34 cellular contexts compared by ENCODE assay signal in the genomic region with DNA sequence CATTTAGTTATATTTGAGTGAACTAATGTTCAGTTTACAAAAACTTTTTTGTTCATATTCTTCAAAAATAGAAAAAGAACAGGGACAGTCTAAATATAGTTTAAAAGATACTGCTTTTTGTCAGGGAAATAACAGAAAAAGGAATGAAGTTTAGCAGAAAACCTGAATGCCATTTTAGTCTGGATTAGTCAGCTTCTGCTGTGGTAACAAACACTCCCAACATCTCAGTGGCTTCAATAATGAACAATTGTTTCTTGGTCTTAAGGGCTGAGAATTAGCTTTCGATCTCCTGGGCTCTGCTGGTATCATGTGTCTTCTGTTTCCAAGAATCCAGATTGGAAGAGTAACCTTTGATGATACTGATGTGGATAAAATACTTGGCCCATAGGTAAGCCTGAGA.
"Had no signal": no experiment of that assay in that cellular context is flagged by ENCODE, and none has a peak within 500 bp of the region (broad histone marks: within the 10 kb centered on the region; RNA-seq: fewer than 3 reads in every experiment).

No MANE protein-coding gene starts in this region.

- H3K27ac ChIP-seq: adrenal gland, ascending aorta, body of pancreas, brain microvascular endothelial cell, breast epithelium, cardiac muscle cell had no signal

- DNase-seq: activated effector memory CD4-positive, alpha-beta T cell treated with anti-CD3 and anti-CD28 coated beads, Interleukin-2, amount 50 U/mL, for 16 hours; activated effector memory CD4-positive, alpha-beta T cell treated with Interleukin-2 at 50 U/mL for 16 hours; activated gamma-delta T cell; activated gamma-delta T cell treated with Interleukin-2 at 50 U/mL for 16 hours; activated naive CD4-positive, alpha-beta T cell; activated naive CD4-positive, alpha-beta T cell treated with anti-CD3 and anti-CD28 coated beads for 36 hours; activated naive CD4-positive, alpha-beta T cell treated with anti-CD3 and anti-CD28 coated beads, Interleukin-2, amount 10 ng/mL, durations not matched to agents 7 days and 5 days; activated naive CD4-positive, alpha-beta T cell treated with anti-CD3 and anti-CD28 coated beads, Interleukin-2, amount 50 U/mL, for 16 hours; activated naive CD4-positive, alpha-beta T cell treated with Interleukin-2 at 50 U/mL for 16 hours; activated naive CD8-positive, alpha-beta T cell treated with anti-CD3 and anti-CD28 coated beads for 36 hours; activated naive CD8-positive, alpha-beta T cell treated with anti-CD3 and anti-CD28 coated beads, Interleukin-2, amount 10 ng/mL, durations not matched to agents 7 days and 5 days; activated naive CD8-positive, alpha-beta T cell treated with anti-CD3 and anti-CD28 coated beads, Interleukin-2, amount 50 U/mL, for 24 hours; activated T-cell treated with anti-CD3 and anti-CD28 coated beads, Interleukin-2, amount 50 U/mL, for 1 hour; activated T-cell treated with anti-CD3 and anti-CD28 coated beads, Interleukin-2, amount 50 U/mL, for 24 hours; activated T-cell treated with anti-CD3 and anti-CD28 coated beads, Interleukin-2, amount 50 U/mL, for 4 hours; activated T-cell treated with anti-CD3 and anti-CD28 coated beads, Interleukin-2, amount 50 U/mL, for 48 hours; activated T-cell treated with anti-CD3 and anti-CD28 coated beads, Interleukin-2, amount 50 U/mL, for 72 hours; adrenal gland; amniotic stem cell; amygdala; anterior cingulate cortex; aorta; body of pancreas; brain microvascular endothelial cell; caudate nucleus; central memory CD4-positive, alpha-beta T cell; cerebellar nuclear complex had no signal

- H3K4me3 ChIP-seq: adrenal gland, ascending aorta, body of pancreas, breast epithelium, cardiac muscle cell had no signal

- H3K27me3 ChIP-seq: adrenal gland, ascending aorta, body of pancreas, brain microvascular endothelial cell, breast epithelium, cardiac muscle cell had no signal

- H3K9me3 ChIP-seq: adrenal gland, ascending aorta, body of pancreas, breast epithelium had no signal

- ATAC-seq: activated naive CD4-positive, alpha-beta T cell treated with anti-CD3 and anti-CD28 coated beads, Interleukin-2, amount 50 U/mL, for 72 hours; activated naive CD8-positive, alpha-beta T cell treated with anti-CD3 and anti-CD28 coated beads, Interleukin-2, amount 50 U/mL, for 24 hours; activated T-cell treated with anti-CD3 and anti-CD28 coated beads, Interleukin-2, amount 50 U/mL, for 4 hours; activated T-cell treated with anti-CD3 and anti-CD28 coated beads, Interleukin-2, amount 50 U/mL, for 72 hours; activated T-helper 17 cell treated with anti-CD3 and anti-CD28 coated beads, Interleukin-2, amount 50 U/mL, for 72 hours; body of pancreas had no signal

- H3K36me3 ChIP-seq: adrenal gland, ascending aorta, brain microvascular endothelial cell, breast epithelium, cardiac muscle cell had no signal

- H3K4me1 ChIP-seq: adrenal gland, ascending aorta, breast epithelium had no signal

- FAIRE-seq: astrocyte, bronchial epithelial cell had no signal
